Comparison of ENCODE assay signal across 23 cellular contexts in the genomic region with DNA sequence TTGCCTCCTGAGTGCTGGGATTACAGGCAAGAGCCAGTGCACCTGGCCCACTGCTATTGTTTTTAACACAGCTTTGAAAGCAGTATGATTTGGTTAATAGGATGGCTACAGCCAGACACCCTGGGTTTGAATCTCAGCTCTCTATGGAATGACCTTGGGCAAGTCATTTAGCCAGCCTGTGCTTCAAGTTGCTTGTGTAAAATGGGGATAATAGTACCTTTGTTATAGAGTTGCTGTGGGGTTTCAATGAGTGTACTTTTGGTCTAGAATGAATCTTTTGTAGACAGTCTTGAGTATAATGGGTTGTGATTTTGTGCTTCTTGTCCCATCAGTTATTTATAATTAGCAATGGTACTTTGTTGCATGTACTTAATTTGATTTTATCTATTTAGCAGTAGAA.
DNase-seq lines count a peak whose midpoint lies in the region; ATAC-seq and TF ChIP-seq lines count a peak whose summit lies in the region.
"Had no signal": no experiment of that assay in that cellular context is flagged by ENCODE, and none has a peak within 500 bp of the region (broad histone marks: within the 10 kb centered on the region; RNA-seq: fewer than 3 reads in every experiment).

No MANE protein-coding gene starts in this region.

- no peak for TF ChIP-seq CTCF in natural killer cell (IDR thresholded peaks at IDR 0.05)

- no peaks in the 10 kb centered on the region for H3K9me3 Mint-ChIP-seq in T-helper 1 cell treated with Interleukin-12 subunit alpha and Interleukin-12 subunit beta and Interleukin-4 antibody, amounts not matched to agents 30 μg/mL and 1 μg/mL, for 36 hours
- no peaks in the 10 kb centered on the region for H3K9me3 Mint-ChIP-seq in natural killer cell
- no peaks in the 10 kb centered on the region for H3K9me3 Mint-ChIP-seq in natural killer cell treated with Interleukin-12 subunit alpha and Interleukin-12 subunit beta and Interleukin-15 and Interleukin-18, amount 100 ng/mL, for 72 hours
- H3K9me3 Mint-ChIP-seq in activated naive CD8-positive, alpha-beta T cell (ENCODE audit: low read depth) = no peaks in the 10 kb centered on the region
- no peaks in the 10 kb centered on the region for H3K9me3 Mint-ChIP-seq in stimulated activated naive B cell treated with anti-CD40 and anti-IgM and Interleukin-4, amounts not matched to agents 10 μg/mL and 1 μg/mL and 100 μg/mL, for 72 hours
- H3K9me3 Mint-ChIP-seq: brain, H9 had no signal

- DNase-seq in T-helper 1 cell (no peak), natural killer cell (no peak), UCSD-AML1 (lab: John Stamatoyannopoulos, UW; ENCODE audit: unreplicated experiment) (no peak), cerebellum (ENCODE audit: low spot score) (no peak)
- no peak for DNase-seq in natural killer cell treated with Interleukin-12 subunit alpha and Interleukin-12 subunit beta and Interleukin-15 and Interleukin-18, amount 100 ng/mL, for 72 hours (ENCODE audit: low spot score)
- no peak for DNase-seq in stimulated activated naive B cell treated with anti-CD40 and anti-IgM and Interleukin-4, amounts not matched to agents 10 μg/mL and 1 μg/mL and 100 μg/mL, for 72 hours
- DNase-seq: 8988T; activated CD4-positive, alpha-beta T cell treated with anti-CD3 and anti-CD28 coated beads, Interleukin-2, amount 50 U/mL, for 4 hours; COR-L47; effector CD8-positive, alpha-beta T cell; GDM1; H9; left cardiac atrium; NCI-H510A; PC-9; psoas muscle; Right ventricle myocardium superior; stimulated activated CD8-positive, alpha-beta memory T cell treated with anti-CD3 and anti-CD28 coated beads, Interleukin-4, amount 100 ng/mL, for 48 hours; substantia nigra; SW 1271 had no signal

- peak overlapping the region; percentile 4 for H3K4me3 Mint-ChIP-seq in T-helper 1 cell treated with Interleukin-12 subunit alpha and Interleukin-12 subunit beta and Interleukin-4 antibody, amounts not matched to agents 30 μg/mL and 1 μg/mL, for 36 hours
- H3K4me3 Mint-ChIP-seq in natural killer cell = no peak overlapping the region
- no peak overlapping the region for H3K4me3 Mint-ChIP-seq in natural killer cell treated with Interleukin-12 subunit alpha and Interleukin-12 subunit beta and Interleukin-15 and Interleukin-18, amount 100 ng/mL, for 72 hours
- peak overlapping the region; percentile 38 for H3K4me3 Mint-ChIP-seq in activated naive CD8-positive, alpha-beta T cell
- peak overlapping the region; percentile 17 to 18 for H3K4me3 Mint-ChIP-seq in stimulated activated naive B cell treated with anti-CD40 and anti-IgM and Interleukin-4, amounts not matched to agents 10 μg/mL and 1 μg/mL and 100 μg/mL, for 72 hours
- H3K4me3 Mint-ChIP-seq: brain, H9 had no signal

- intact Hi-C loops in natural killer cell (cut with micrococcal nuclease) = no loop called here

- H3K27me3 Mint-ChIP-seq in T-helper 1 cell treated with Interleukin-12 subunit alpha and Interleukin-12 subunit beta and Interleukin-4 antibody, amounts not matched to agents 30 μg/mL and 1 μg/mL, for 36 hours (ENCODE audit: low read depth) = no peaks in the 10 kb centered on the region
- H3K27me3 Mint-ChIP-seq in natural killer cell (ENCODE audit: low read depth in 2 of 2) = no peaks in the 10 kb centered on the region
- H3K27me3 Mint-ChIP-seq in natural killer cell treated with Interleukin-12 subunit alpha and Interleukin-12 subunit beta and Interleukin-15 and Interleukin-18, amount 100 ng/mL, for 72 hours = no peaks in the 10 kb centered on the region
- no peaks in the 10 kb centered on the region for H3K27me3 Mint-ChIP-seq in activated naive CD8-positive, alpha-beta T cell
- H3K27me3 Mint-ChIP-seq in stimulated activated naive B cell treated with anti-CD40 and anti-IgM and Interleukin-4, amounts not matched to agents 10 μg/mL and 1 μg/mL and 100 μg/mL, for 72 hours = no peaks in the 10 kb centered on the region
- H3K27me3 Mint-ChIP-seq: brain had no signal

- peaks cover 79% of the 10 kb centered on the region for H3K4me1 Mint-ChIP-seq in T-helper 1 cell treated with Interleukin-12 subunit alpha and Interleukin-12 subunit beta and Interleukin-4 antibody, amounts not matched to agents 30 μg/mL and 1 μg/mL, for 36 hours (ENCODE audit: low read depth)
- H3K4me1 Mint-ChIP-seq in natural killer cell = peaks cover 83 to 92% of the 10 kb centered on the region in 2 donors
- H3K4me1 Mint-ChIP-seq in natural killer cell treated with Interleukin-12 subunit alpha and Interleukin-12 subunit beta and Interleukin-15 and Interleukin-18, amount 100 ng/mL, for 72 hours (ENCODE audit: low read depth in 2 of 2) = peaks cover 76 to 78% of the 10 kb centered on the region in 2 donors
- H3K4me1 Mint-ChIP-seq in activated naive CD8-positive, alpha-beta T cell (ENCODE audit: low read depth) = peaks cover 95% of the 10 kb centered on the region
- peaks cover 75 to 95% of the 10 kb centered on the region in 2 donors for H3K4me1 Mint-ChIP-seq in stimulated activated naive B cell treated with anti-CD40 and anti-IgM and Interleukin-4, amounts not matched to agents 10 μg/mL and 1 μg/mL and 100 μg/mL, for 72 hours

- no peak for ATAC-seq in natural killer cell
- no peak for ATAC-seq in natural killer cell treated with Interleukin-12 subunit alpha and Interleukin-12 subunit beta and Interleukin-15 and Interleukin-18, amount 100 ng/mL, for 72 hours
- no peak for ATAC-seq in stimulated activated naive B cell treated with anti-CD40 and anti-IgM and Interleukin-4, amounts not matched to agents 10 μg/mL and 1 μg/mL and 100 μg/mL, for 72 hours (replicated peaks)
- ATAC-seq: left cardiac atrium, psoas muscle had no signal

- H3K27ac Mint-ChIP-seq in T-helper 1 cell treated with Interleukin-12 subunit alpha and Interleukin-12 subunit beta and Interleukin-4 antibody, amounts not matched to agents 30 μg/mL and 1 μg/mL, for 36 hours = no peak overlapping the region
- H3K27ac Mint-ChIP-seq in natural killer cell = peak overlapping the region; percentile 35 to 68
- peak overlapping the region in 1 of 2 donors; percentile 82 for H3K27ac Mint-ChIP-seq in natural killer cell treated with Interleukin-12 subunit alpha and Interleukin-12 subunit beta and Interleukin-15 and Interleukin-18, amount 100 ng/mL, for 72 hours
- peak overlapping the region; percentile 88 for H3K27ac Mint-ChIP-seq in activated naive CD8-positive, alpha-beta T cell
- peak overlapping the region; percentile 52 for H3K27ac Mint-ChIP-seq in stimulated activated naive B cell treated with anti-CD40 and anti-IgM and Interleukin-4, amounts not matched to agents 10 μg/mL and 1 μg/mL and 100 μg/mL, for 72 hours
- H3K27ac Mint-ChIP-seq: brain had no signal

- H3K36me3 Mint-ChIP-seq in T-helper 1 cell treated with Interleukin-12 subunit alpha and Interleukin-12 subunit beta and Interleukin-4 antibody, amounts not matched to agents 30 μg/mL and 1 μg/mL, for 36 hours (ENCODE audit: low read depth) = peaks cover 9% of the 10 kb centered on the region
- no peaks in the 10 kb centered on the region for H3K36me3 Mint-ChIP-seq in natural killer cell
- no peaks in the 10 kb centered on the region for H3K36me3 Mint-ChIP-seq in natural killer cell treated with Interleukin-12 subunit alpha and Interleukin-12 subunit beta and Interleukin-15 and Interleukin-18, amount 100 ng/mL, for 72 hours
- H3K36me3 Mint-ChIP-seq in activated naive CD8-positive, alpha-beta T cell = peaks cover 6% of the 10 kb centered on the region
- peaks cover 1 to 26% of the 10 kb centered on the region in 2 donors for H3K36me3 Mint-ChIP-seq in stimulated activated naive B cell treated with anti-CD40 and anti-IgM and Interleukin-4, amounts not matched to agents 10 μg/mL and 1 μg/mL and 100 μg/mL, for 72 hours
- H3K36me3 Mint-ChIP-seq: brain had no signal

Comparison
In these comparisons a context has a peak if more than half of its experiments do, and no peak if none do; other contexts are left out.
1. H3K4me3 Mint-ChIP-seq: peak in T-helper 1 cell treated with Interleukin-12 subunit alpha and Interleukin-12 subunit beta and Interleukin-4 antibody, amounts not matched to agents 30 μg/mL and 1 μg/mL, for 36 hours (single experiment), activated naive CD8-positive, alpha-beta T cell (single experiment) and stimulated activated naive B cell treated with anti-CD40 and anti-IgM and Interleukin-4, amounts not matched to agents 10 μg/mL and 1 μg/mL and 100 μg/mL, for 72 hours (2 of 2); none in natural killer cell (single experiment) and natural killer cell treated with Interleukin-12 subunit alpha and Interleukin-12 subunit beta and Interleukin-15 and Interleukin-18, amount 100 ng/mL, for 72 hours (single experiment).